In the genomic region with DNA sequence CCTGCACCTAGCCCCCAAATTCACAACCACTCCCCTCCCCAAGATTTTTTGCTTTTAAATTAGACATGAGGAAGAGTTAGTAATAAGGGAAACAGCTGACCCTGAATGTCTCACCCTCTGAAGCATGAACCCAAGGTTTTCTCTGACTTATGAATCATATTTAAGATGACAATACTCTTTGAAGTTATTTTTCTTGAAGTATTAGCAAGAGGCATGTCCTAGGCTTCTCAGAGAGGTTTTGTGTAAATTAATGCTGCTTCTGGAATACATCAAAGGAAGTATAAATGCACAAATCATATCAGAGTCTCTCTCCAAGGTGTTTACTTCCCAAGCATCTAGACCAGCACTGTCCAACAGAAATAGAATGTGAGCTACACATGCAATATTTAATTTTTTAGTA, we compare ENCODE assay signal across 16 cellular contexts.
DNase-seq lines count a peak whose midpoint lies in the region; TF ChIP-seq lines count a peak whose summit lies in the region.
"Had no signal": no experiment of that assay in that cellular context is flagged by ENCODE, and none has a peak within 500 bp of the region (broad histone marks: within the 10 kb centered on the region; RNA-seq: fewer than 3 reads in every experiment).

No MANE protein-coding gene starts in this region.

- H3K36me3 Mint-ChIP-seq in chondrocyte (ENCODE audit: low read depth) = no peaks in the 10 kb centered on the region
- H3K36me3 Mint-ChIP-seq: type B pancreatic cell, WTC11 had no signal

- H3K9me3 ChIP-seq in tibial artery = no peaks in the 10 kb centered on the region
- H3K9me3 ChIP-seq: ascending aorta, HAP-1 had no signal

- intact Hi-C loops in tibial artery (cut with DNase I; ENCODE audit: low total_unique reads) = no loop called here

- H3K4me3 ChIP-seq in ACC112 (ENCODE audit: low read depth, low read length) (no peak overlapping the region), tibial artery (no peak overlapping the region)
- H3K4me3 ChIP-seq: ascending aorta, HAP-1 had no signal

- H3K4me1 ChIP-seq in ACC112 (ENCODE audit: control insufficient read depth, insufficient read depth, low read length, unreplicated experiment) = peaks cover 39% of the 10 kb centered on the region
- H3K4me1 ChIP-seq in tibial artery = peaks cover 0 to 23% (median 2%) of the 10 kb centered on the region in 4 donors
- H3K4me1 ChIP-seq: ascending aorta, HAP-1 had no signal

- H3K27ac Mint-ChIP-seq in chondrocyte (ENCODE audit: unreplicated experiment) = peak overlapping the region; percentile 49
- H3K27ac Mint-ChIP-seq: type B pancreatic cell, WTC11 had no signal

- no peaks in the 10 kb centered on the region for H3K79me2 ChIP-seq in ACC112 (ENCODE audit: control insufficient read depth, insufficient read depth, low read length, unreplicated experiment)

- H3K4me3 Mint-ChIP-seq in chondrocyte (ENCODE audit: unreplicated experiment) = no peak overlapping the region
- H3K4me3 Mint-ChIP-seq: type B pancreatic cell, WTC11 had no signal

- H3K27me3 ChIP-seq in ACC112 (ENCODE audit: insufficient read depth, low read length) (no peaks in the 10 kb centered on the region), tibial artery (no peaks in the 10 kb centered on the region)
- H3K27me3 ChIP-seq: ascending aorta had no signal

- H3K27ac ChIP-seq in ACC112 (ENCODE audit: low read depth, low read length) (peak overlapping the region; percentile 86), tibial artery (no peak overlapping the region)
- H3K27ac ChIP-seq: ascending aorta had no signal

- H3K27me3 Mint-ChIP-seq in chondrocyte (ENCODE audit: low read depth) = no peaks in the 10 kb centered on the region
- H3K27me3 Mint-ChIP-seq: type B pancreatic cell had no signal

- peak; percentile 55 for DNase-seq in M059J (ENCODE audit: low read depth)
- no peak for DNase-seq in chondrocyte (ENCODE audit: low spot score)
- peak; percentile 52 for DNase-seq in kidney tubule cell (ENCODE audit: low spot score)
- DNase-seq in DMS 273 (lab: John Stamatoyannopoulos, UW; ENCODE audit: unreplicated experiment) = no peak
- DNase-seq in tibial artery = no peak
- DNase-seq in epidermal melanocyte (ENCODE audit: insufficient read length, low spot score) = no peak
- DNase-seq in NCI-H2171 treated with DMSO at 0.1 percent for 48 hours (lab: John Stamatoyannopoulos, UW) = no peak
- DNase-seq: activated effector memory CD4-positive, alpha-beta T cell treated with anti-CD3 and anti-CD28 coated beads, Interleukin-2, amount 50 U/mL, for 16 hours; effector CD4-positive, alpha-beta T cell; NCI-H1105; RPMI8226 had no signal

- no peak for TF ChIP-seq CTCF in chondrocyte (IDR thresholded peaks at IDR 0.05)
- no peak for TF ChIP-seq CTCF in tibial artery (IDR thresholded peaks at IDR 0.05)

- peak overlapping the region; percentile 47 for H2AFZ ChIP-seq in ACC112 (ENCODE audit: low read length, unreplicated experiment)

- peaks cover 36% of the 10 kb centered on the region for H3K4me1 Mint-ChIP-seq in chondrocyte (ENCODE audit: low read depth)
- H3K4me1 Mint-ChIP-seq: WTC11 had no signal

- H3K36me3 ChIP-seq in ACC112 (ENCODE audit: insufficient read depth, low read length) (no peaks in the 10 kb centered on the region), tibial artery (no peaks in the 10 kb centered on the region)
- H3K36me3 ChIP-seq: ascending aorta, HAP-1 had no signal

- peaks cover 2% of the 10 kb centered on the region for H3K9me3 Mint-ChIP-seq in chondrocyte (ENCODE audit: low read depth)
- H3K9me3 Mint-ChIP-seq: type B pancreatic cell, WTC11 had no signal

Comparison
In these comparisons a context has a peak if more than half of its experiments do, and no peak if none do; other contexts are left out.
1. DNase-seq: peak in M059J (single experiment) and kidney tubule cell (single experiment); none in chondrocyte (single experiment), DMS 273 (single experiment), tibial artery (0 of 2), epidermal melanocyte (single experiment) and NCI-H2171 treated with DMSO at 0.1 percent for 48 hours (single experiment).